1 cellular context compared by ENCODE assay signal in the genomic region with DNA sequence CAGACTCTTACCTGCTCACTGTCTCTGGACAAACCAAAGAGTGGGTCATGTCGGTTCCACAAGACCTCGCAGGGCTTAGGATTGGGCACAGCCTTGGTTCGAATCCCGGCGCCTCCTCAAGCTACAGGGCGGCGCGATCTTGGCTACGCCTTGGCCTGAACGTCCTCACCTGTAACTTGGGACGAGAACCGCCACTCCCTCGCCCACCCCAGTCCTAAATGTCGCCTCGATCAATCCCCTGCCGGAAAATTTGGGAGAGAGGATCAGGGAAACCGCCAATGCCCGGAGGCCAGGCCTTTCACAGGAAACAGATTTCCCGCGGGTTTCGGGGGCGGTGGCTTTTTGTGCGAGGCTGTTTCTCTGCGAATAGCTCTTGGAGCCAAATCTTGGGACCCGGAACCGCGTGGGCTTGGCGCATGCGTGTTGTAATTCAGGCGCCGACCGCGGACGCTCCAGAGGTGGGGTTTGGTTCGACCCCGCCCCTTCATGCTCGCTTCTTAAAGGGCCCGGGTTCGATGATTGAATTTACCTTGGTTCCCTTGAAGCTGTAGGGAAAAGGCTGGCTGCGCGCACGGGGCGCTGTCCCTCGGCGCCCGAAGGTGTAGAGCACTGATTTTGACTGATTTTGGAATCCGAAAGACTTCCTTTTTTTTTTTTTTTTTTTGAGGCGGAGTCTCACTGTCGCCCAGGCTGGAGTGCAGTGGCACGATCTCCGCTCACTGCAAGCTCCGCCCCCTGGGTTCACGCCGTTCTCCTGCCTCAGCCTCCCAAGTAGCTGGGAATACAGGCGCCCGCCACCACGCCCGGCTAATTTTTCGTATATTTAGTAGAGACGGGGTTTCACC.
TF ChIP-seq lines count a peak whose summit lies in the region.

A gene with protein sequence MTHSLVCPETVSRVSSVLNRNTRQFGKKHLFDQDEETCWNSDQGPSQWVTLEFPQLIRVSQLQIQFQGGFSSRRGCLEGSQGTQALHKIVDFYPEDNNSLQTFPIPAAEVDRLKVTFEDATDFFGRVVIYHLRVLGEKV (minus strand): TSS at position 403 of the 845 bp plus-strand sequence. CDS start 354 bp downstream, at position 49.

TF ChIP-seq in K562, 482 proteins besides CTCF, POLR2A, EP300 and RAD21 (continued from another document and continues in another):
- TF ChIP-seq, protein P1, sequence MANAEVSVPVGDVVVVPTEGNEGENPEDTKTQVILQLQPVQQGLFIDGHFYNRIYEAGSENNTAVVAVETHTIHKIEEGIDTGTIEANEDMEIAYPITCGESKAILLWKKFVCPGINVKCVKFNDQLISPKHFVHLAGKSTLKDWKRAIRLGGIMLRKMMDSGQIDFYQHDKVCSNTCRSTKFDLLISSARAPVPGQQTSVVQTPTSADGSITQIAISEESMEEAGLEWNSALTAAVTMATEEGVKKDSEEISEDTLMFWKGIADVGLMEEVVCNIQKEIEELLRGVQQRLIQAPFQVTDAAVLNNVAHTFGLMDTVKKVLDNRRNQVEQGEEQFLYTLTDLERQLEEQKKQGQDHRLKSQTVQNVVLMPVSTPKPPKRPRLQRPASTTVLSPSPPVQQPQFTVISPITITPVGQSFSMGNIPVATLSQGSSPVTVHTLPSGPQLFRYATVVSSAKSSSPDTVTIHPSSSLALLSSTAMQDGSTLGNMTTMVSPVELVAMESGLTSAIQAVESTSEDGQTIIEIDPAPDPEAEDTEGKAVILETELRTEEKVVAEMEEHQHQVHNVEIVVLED (CRISPR knock-in tag; IDR thresholded peaks at IDR 0.05): no peak
- TF ChIP-seq SMAD1 (IDR thresholded peaks at IDR 0.05; ENCODE audit: low read depth, low read length, partially characterized antibody): no peak
- TF ChIP-seq ZC3H4 (CRISPR knock-in tag; IDR thresholded peaks at IDR 0.05; ENCODE audit: borderline replicate concordance): no peak
- 0 out of 2 replicates have a peak, but pooled peaks have one; percentile 33 for TF ChIP-seq FOXP1 (CRISPR knock-in tag; IDR thresholded peaks at IDR 0.05)
- TF ChIP-seq HEY1 (CRISPR knock-in tag; IDR thresholded peaks at IDR 0.05; ENCODE audit: borderline replicate concordance): no peak
- no peak for TF ChIP-seq ATF6 (CRISPR knock-in tag; IDR thresholded peaks at IDR 0.05)
- TF ChIP-seq MIER1 (IDR thresholded peaks at IDR 0.05; ENCODE audit: low read depth): no peak
- no peak for TF ChIP-seq ZKSCAN3 (CRISPR knock-in tag; IDR thresholded peaks at IDR 0.05)
- no peak for TF ChIP-seq MLLT1 (IDR thresholded peaks at IDR 0.05)
- no peak for TF ChIP-seq FOXJ2 (tag; IDR thresholded peaks at IDR 0.05)
- TF ChIP-seq, protein P2, sequence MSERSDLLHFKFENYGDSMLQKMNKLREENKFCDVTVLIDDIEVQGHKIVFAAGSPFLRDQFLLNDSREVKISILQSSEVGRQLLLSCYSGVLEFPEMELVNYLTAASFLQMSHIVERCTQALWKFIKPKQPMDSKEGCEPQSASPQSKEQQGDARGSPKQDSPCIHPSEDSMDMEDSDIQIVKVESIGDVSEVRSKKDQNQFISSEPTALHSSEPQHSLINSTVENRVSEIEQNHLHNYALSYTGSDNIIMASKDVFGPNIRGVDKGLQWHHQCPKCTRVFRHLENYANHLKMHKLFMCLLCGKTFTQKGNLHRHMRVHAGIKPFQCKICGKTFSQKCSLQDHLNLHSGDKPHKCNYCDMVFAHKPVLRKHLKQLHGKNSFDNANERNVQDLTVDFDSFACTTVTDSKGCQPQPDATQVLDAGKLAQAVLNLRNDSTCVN (CRISPR knock-in tag; IDR thresholded peaks at IDR 0.05): no peak
- no peak for TF ChIP-seq EWSR1 (IDR thresholded peaks at IDR 0.05; ENCODE audit: borderline replicate concordance, low read depth, partially characterized antibody)
- TF ChIP-seq POLR2G (IDR thresholded peaks at IDR 0.05; ENCODE audit: low read depth, low read length): peak; percentile 79
- no peak for TF ChIP-seq HMG20A (CRISPR knock-in tag; conservative IDR thresholded peaks at IDR 0.05)
- TF ChIP-seq, protein P3, sequence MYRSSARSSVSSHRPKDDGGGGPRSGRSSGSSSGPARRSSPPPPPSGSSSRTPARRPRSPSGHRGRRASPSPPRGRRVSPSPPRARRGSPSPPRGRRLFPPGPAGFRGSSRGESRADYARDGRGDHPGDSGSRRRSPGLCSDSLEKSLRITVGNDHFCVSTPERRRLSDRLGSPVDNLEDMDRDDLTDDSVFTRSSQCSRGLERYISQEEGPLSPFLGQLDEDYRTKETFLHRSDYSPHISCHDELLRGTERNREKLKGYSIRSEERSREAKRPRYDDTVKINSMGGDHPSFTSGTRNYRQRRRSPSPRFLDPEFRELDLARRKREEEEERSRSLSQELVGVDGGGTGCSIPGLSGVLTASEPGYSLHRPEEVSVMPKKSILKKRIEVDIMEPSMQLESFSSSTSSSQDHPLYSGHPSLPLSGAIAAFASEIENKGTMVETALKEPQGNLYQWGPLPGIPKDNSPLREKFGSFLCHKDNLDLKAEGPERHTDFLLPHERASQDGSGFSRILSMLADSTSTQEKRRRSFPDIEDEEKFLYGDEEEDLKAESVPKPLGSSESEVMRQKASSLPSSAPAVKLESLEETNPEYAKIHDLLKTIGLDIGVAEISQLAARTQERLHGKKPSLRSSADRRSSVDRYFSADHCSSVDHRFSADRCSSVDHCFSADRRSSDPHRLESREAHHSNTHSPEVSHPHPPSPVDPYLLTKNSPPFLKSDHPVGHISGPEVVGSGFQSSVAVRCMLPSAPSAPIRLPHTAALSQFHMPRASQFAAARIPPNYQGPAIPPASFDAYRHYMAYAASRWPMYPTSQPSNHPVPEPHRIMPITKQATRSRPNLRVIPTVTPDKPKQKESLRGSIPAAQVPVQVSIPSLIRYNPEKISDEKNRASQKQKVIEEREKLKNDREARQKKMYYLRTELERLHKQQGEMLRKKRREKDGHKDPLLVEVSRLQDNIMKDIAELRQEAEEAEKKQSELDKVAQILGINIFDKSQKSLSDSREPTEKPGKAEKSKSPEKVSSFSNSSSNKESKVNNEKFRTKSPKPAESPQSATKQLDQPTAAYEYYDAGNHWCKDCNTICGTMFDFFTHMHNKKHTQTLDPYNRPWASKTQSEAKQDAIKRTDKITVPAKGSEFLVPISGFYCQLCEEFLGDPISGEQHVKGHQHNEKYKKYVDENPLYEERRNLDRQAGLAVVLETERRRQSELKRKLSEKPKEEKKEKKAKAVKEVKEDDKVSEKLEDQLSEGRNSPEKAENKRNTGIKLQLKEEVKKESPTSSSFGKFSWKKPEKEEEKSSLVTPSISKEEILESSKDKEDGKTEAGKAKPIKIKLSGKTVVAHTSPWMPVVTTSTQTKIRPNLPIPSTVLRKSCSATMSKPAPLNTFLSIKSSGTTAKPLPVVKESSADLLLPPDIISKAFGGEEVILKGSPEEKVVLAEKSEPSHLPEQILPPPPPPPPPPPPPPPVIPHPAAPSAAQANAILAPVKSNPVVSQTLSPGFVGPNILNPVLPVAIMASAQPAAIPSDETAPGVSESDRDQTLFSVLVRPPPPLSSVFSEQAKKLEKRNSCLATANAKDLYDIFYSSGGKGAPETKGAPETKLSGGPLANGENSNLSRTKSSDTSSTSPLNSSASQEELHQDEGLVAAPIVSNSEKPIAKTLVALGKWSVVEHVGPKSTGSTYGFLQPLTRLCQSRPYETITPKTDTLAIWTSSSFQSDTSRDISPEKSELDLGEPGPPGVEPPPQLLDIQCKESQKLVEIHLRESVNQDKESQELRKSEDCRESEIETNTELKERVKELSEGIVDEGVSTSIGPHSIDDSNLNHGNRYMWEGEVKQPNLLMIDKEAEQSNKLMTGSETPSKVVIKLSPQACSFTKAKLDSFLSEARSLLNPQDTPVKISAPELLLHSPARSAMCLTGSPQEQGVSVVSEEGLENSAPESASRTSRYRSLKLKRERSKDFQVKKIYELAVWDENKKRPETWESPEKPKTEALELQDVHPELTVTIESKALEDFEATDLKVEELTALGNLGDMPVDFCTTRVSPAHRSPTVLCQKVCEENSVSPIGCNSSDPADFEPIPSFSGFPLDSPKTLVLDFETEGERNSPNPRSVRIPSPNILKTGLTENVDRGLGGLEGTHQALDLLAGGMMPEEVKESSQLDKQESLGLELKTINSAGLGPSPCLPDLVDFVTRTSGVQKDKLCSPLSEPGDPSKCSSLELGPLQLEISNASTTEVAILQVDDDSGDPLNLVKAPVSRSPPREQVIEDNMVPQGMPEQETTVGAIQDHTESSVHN (IDR thresholded peaks at IDR 0.05; ENCODE audit: borderline replicate concordance in 1 of 2, low read depth in 1 of 2): no peak
- TF ChIP-seq, protein P4, sequence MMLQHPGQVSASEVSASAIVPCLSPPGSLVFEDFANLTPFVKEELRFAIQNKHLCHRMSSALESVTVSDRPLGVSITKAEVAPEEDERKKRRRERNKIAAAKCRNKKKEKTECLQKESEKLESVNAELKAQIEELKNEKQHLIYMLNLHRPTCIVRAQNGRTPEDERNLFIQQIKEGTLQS (IDR thresholded peaks at IDR 0.05): no peak
- TF ChIP-seq, protein P4 (CRISPR knock-in tag; conservative IDR thresholded peaks at IDR 0.05): no peak
- TF ChIP-seq CXXC5 (CRISPR knock-in tag; IDR thresholded peaks at IDR 0.05): peak; percentile 78
- TF ChIP-seq, protein P5, sequence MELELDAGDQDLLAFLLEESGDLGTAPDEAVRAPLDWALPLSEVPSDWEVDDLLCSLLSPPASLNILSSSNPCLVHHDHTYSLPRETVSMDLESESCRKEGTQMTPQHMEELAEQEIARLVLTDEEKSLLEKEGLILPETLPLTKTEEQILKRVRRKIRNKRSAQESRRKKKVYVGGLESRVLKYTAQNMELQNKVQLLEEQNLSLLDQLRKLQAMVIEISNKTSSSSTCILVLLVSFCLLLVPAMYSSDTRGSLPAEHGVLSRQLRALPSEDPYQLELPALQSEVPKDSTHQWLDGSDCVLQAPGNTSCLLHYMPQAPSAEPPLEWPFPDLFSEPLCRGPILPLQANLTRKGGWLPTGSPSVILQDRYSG (tag; conservative IDR thresholded peaks at IDR 0.05; ENCODE audit: low read depth): 0 out of 2 replicates have a peak, but pooled peaks have one; percentile 26
- no peak for TF ChIP-seq AFF4 (CRISPR knock-in tag; IDR thresholded peaks at IDR 0.05)
- TF ChIP-seq RBM22 (IDR thresholded peaks at IDR 0.05; ENCODE audit: low read depth, low read length, poor library complexity, severe bottlenecking): peak; percentile 37
- no peak for TF ChIP-seq TAF15 (IDR thresholded peaks at IDR 0.05; ENCODE audit: low read depth, low read length)
- TF ChIP-seq USF2 (CRISPR knock-in tag; IDR thresholded peaks at IDR 0.05): no peak
